In the genomic region with DNA sequence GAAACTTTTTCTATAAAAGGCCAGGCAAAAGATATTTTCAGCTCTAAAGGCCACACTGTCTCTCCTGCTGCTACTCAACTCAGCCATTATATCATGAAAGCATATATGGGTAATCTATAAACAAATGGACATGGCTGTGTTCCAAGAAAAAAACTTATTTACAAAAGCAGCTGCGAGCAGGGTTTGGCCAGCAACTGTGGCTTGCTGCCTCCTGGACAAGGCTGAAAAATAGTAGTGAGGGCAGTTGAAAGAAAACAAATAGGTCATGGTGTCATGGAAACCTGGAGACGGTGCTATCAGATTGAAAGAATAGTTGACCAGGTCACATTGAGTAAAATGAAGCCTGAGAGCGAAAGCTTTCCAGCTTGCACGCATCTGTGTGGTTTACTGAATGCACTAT, we compare ENCODE assay signal across 20 cellular contexts.
A peak's percentile ranks its signal among the peaks of the same experiment; 100 is the strongest.
DNase-seq lines count a peak whose midpoint lies in the region; ATAC-seq and TF ChIP-seq lines count a peak whose summit lies in the region.
"Had no signal": no experiment of that assay in that cellular context is flagged by ENCODE, and none has a peak within 500 bp of the region (broad histone marks: within the 10 kb centered on the region; RNA-seq: fewer than 3 reads in every experiment).

No MANE protein-coding gene starts in this region.

- no peaks in the 10 kb centered on the region for H3K9me3 Mint-ChIP-seq in T-helper 2 cell treated with Interferon-gamma antibody and Interleukin-4, amounts not matched to agents 5 μg/mL and 100 μg/mL, for 36 hours
- H3K9me3 Mint-ChIP-seq: activated CD8-positive, alpha-beta T cell treated with anti-CD3 and anti-CD28 coated beads for 36 hours had no signal

- H3K27me3 ChIP-seq in dorsolateral prefrontal cortex: no peaks in the 10 kb centered on the region
- H3K27me3 ChIP-seq: breast epithelium, left lung had no signal

- no peak for TF ChIP-seq CTCF in VCaP (conservative IDR thresholded peaks at IDR 0.05)
- no peak for TF ChIP-seq CTCF in dorsolateral prefrontal cortex (IDR thresholded peaks at IDR 0.05 in 54 of 56, conservative IDR thresholded peaks at IDR 0.05 in 2 of 56; ENCODE audit: low read depth in 1 of 56, partially characterized antibody in 56 of 56)

- intact Hi-C loops in dorsolateral prefrontal cortex (cut with DNase I): no loop called here
- intact Hi-C loops in left ventricle myocardium superior (cut with micrococcal nuclease): no loop called here

- DNase-seq in DMS153 (lab: John Stamatoyannopoulos, UW): peak; percentile 39
- DNase-seq in NCI-H1092 treated with DMSO at 0.1 percent for 48 hours (lab: John Stamatoyannopoulos, UW): peak; percentile 57
- peak; percentile 11 for DNase-seq in mucosa of gallbladder (ENCODE audit: low spot score)
- no peak for DNase-seq in dorsolateral prefrontal cortex
- DNase-seq in T-helper 2 cell treated with Interferon-gamma antibody and Interleukin-4, amounts not matched to agents 5 μg/mL and 100 μg/mL, for 36 hours (ENCODE audit: low spot score): no peak
- no peak for DNase-seq in left ventricle myocardium superior
- DNase-seq: activated CD8-positive, alpha-beta T cell treated with anti-CD3 and anti-CD28 coated beads for 36 hours; activated T-cell treated with anti-CD3 and anti-CD28 coated beads, Interleukin-2, amount 50 U/mL, for 48 hours; CD8-positive, alpha-beta T cell; HCEC 1CT; left lung; NCI-H2171; occipital lobe; stimulated activated naive CD8-positive, alpha-beta T cell treated with anti-CD3 and anti-CD28 coated beads, Interleukin-15, amount 100 ng/mL, for 72 hours had no signal

- H3K4me3 Mint-ChIP-seq in T-helper 2 cell treated with Interferon-gamma antibody and Interleukin-4, amounts not matched to agents 5 μg/mL and 100 μg/mL, for 36 hours: no peak overlapping the region
- H3K4me3 Mint-ChIP-seq: activated CD8-positive, alpha-beta T cell treated with anti-CD3 and anti-CD28 coated beads for 36 hours; activated naive CD8-positive, alpha-beta T cell; CD8-positive, alpha-beta T cell; stimulated activated naive CD8-positive, alpha-beta T cell treated with anti-CD3 and anti-CD28 coated beads, Interleukin-15, amount 100 ng/mL, for 72 hours had no signal

- peak overlapping the region; percentile 65 for H3K27ac ChIP-seq in VCaP
- H3K27ac ChIP-seq in dorsolateral prefrontal cortex: no peak overlapping the region
- H3K27ac ChIP-seq: breast epithelium, left lung had no signal

- no peaks in the 10 kb centered on the region for H3K27me3 Mint-ChIP-seq in T-helper 2 cell treated with Interferon-gamma antibody and Interleukin-4, amounts not matched to agents 5 μg/mL and 100 μg/mL, for 36 hours (ENCODE audit: low read depth)
- H3K27me3 Mint-ChIP-seq: activated CD8-positive, alpha-beta T cell treated with anti-CD3 and anti-CD28 coated beads for 36 hours; activated naive CD8-positive, alpha-beta T cell; stimulated activated naive CD8-positive, alpha-beta T cell treated with anti-CD3 and anti-CD28 coated beads, Interleukin-15, amount 100 ng/mL, for 72 hours had no signal

- no peak overlapping the region for H3K27ac Mint-ChIP-seq in T-helper 2 cell treated with Interferon-gamma antibody and Interleukin-4, amounts not matched to agents 5 μg/mL and 100 μg/mL, for 36 hours
- H3K27ac Mint-ChIP-seq: activated CD8-positive, alpha-beta T cell treated with anti-CD3 and anti-CD28 coated beads for 36 hours; activated naive CD8-positive, alpha-beta T cell; CD8-positive, alpha-beta T cell; stimulated activated naive CD8-positive, alpha-beta T cell treated with anti-CD3 and anti-CD28 coated beads, Interleukin-15, amount 100 ng/mL, for 72 hours had no signal

- ATAC-seq in HG03460 (IDR thresholded peaks at IDR 0.05; ENCODE audit: unreplicated experiment): no peak
- ATAC-seq in left ventricle myocardium superior: no peak
- ATAC-seq: activated CD8-positive, alpha-beta T cell treated with anti-CD3 and anti-CD28 coated beads for 36 hours; CD8-positive, alpha-beta T cell; HepG2; left lung; sciatic nerve; stimulated activated naive CD8-positive, alpha-beta T cell treated with anti-CD3 and anti-CD28 coated beads, Interleukin-15, amount 100 ng/mL, for 72 hours had no signal

- no peaks in the 10 kb centered on the region for H3K36me3 Mint-ChIP-seq in T-helper 2 cell treated with Interferon-gamma antibody and Interleukin-4, amounts not matched to agents 5 μg/mL and 100 μg/mL, for 36 hours (ENCODE audit: low read depth)
- H3K36me3 Mint-ChIP-seq: activated naive CD8-positive, alpha-beta T cell; CD8-positive, alpha-beta T cell had no signal

- H3K4me1 Mint-ChIP-seq in T-helper 2 cell treated with Interferon-gamma antibody and Interleukin-4, amounts not matched to agents 5 μg/mL and 100 μg/mL, for 36 hours (ENCODE audit: low read depth): no peaks in the 10 kb centered on the region
- H3K4me1 Mint-ChIP-seq: stimulated activated naive CD8-positive, alpha-beta T cell treated with anti-CD3 and anti-CD28 coated beads, Interleukin-15, amount 100 ng/mL, for 72 hours had no signal

- H3K4me3 ChIP-seq in dorsolateral prefrontal cortex: no peak overlapping the region
- H3K4me3 ChIP-seq: breast epithelium, left lung had no signal

Comparison
In these comparisons a context has a peak if more than half of its experiments do, and no peak if none do; other contexts are left out.
1. DNase-seq: peak in DMS153 (single experiment), NCI-H1092 treated with DMSO at 0.1 percent for 48 hours (single experiment) and mucosa of gallbladder (single experiment); none in dorsolateral prefrontal cortex (0 of 10), T-helper 2 cell treated with Interferon-gamma antibody and Interleukin-4, amounts not matched to agents 5 μg/mL and 100 μg/mL, for 36 hours (single experiment) and left ventricle myocardium superior (single experiment).